In the genomic region with DNA sequence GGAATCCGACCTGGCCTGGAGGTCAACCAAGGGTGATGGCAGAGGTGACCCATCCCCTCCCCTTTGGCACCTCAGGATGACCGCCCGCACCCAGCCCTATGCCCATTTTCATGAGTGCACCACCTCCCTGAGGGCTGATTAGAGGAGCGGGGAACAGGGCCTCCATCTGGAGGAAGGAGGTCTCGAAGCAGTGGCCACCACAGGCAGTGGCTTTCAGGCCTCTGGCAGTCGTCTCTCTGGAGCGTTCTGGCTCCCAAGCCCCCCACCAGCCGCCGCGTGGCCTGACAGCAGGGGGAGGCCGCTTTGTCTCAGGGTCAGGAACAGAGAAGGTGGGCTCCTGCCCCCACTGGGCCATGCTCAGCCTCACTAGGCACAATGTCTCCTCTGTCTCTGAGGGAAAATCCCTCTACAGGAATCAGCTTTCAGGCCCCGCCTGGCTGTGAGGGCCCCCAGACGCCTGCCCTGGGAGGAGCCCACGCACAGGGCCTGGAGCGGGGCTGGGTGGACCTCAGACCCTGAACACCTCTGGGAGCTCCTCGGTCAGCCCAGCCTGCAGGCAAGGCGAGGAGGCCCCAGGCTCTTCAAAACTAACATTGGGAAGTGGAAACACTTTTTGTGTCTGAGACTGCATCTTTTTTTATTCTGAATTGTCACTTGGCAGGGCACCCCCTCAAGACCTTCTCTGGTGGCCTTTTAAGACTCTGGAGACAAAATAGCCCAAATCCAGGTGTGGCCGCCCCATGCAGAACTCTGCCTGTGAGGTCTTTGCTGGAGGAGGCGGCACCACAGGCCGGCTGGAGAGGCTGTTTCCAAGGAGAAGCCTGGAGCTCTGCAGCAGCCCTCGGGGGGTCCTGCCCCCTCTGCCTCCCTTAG, we compare ENCODE assay signal across 12 cellular contexts.
DNase-seq lines count a peak whose midpoint lies in the region; ATAC-seq and TF ChIP-seq lines count a peak whose summit lies in the region.
"Had no signal": no experiment of that assay in that cellular context is flagged by ENCODE, and none has a peak within 500 bp of the region (broad histone marks: within the 10 kb centered on the region; RNA-seq: fewer than 3 reads in every experiment).

No MANE protein-coding gene starts in this region.

- H3K27ac ChIP-seq in heart right ventricle, result peak overlapping the region in 3 of 10 donors; percentile 58 to 65 (median 63)
- H3K27ac ChIP-seq in SJCRH30, result peak overlapping the region; percentile 18; the same call in 1 of the 2 replicates

- H3K36me3 Mint-ChIP-seq in neural crest cell (ENCODE audit: low read depth), result no peaks in the 10 kb centered on the region

- H3K4me1 ChIP-seq in heart right ventricle (peaks cover 11 to 61% (median 36%) of the 10 kb centered on the region in 9 donors), SJCRH30 (peaks cover 29% of the 10 kb centered on the region)

- no peaks in the 10 kb centered on the region for H3K9me3 Mint-ChIP-seq in neural crest cell
- H3K9me3 Mint-ChIP-seq: CD4-positive, alpha-beta T cell had no signal

- peak; percentile 21 for DNase-seq in left ventricle myocardium superior
- no peak for DNase-seq in heart right ventricle
- peak in 1 of 2 experiments; percentile 59 for DNase-seq in SJCRH30
- DNase-seq in neural crest cell (ENCODE audit: low read depth, low spot score), result no peak
- DNase-seq in NCI-H748 (lab: John Stamatoyannopoulos, UW; ENCODE audit: unreplicated experiment), result no peak
- no peak for DNase-seq in kidney tubule cell (ENCODE audit: low spot score)
- no peak for DNase-seq in OCI-M2 (lab: John Stamatoyannopoulos, UW; ENCODE audit: unreplicated experiment)
- DNase-seq: ACHN; C1 segment of cervical spinal cord; Calu3; CD4-positive, alpha-beta T cell; DMS 273 treated with DMSO at 0.1 percent for 48 hours had no signal

- H3K4me1 Mint-ChIP-seq in neural crest cell, result peaks cover 46% of the 10 kb centered on the region

- 82% methylated on average over 21 of the region's 21 CpGs for WGBS in heart right ventricle, 2 donors

- H3K27me3 Mint-ChIP-seq in neural crest cell (ENCODE audit: low read depth), result no peaks in the 10 kb centered on the region

- TF ChIP-seq CTCF in heart right ventricle (IDR thresholded peaks at IDR 0.05) (no peak), neural crest cell (conservative IDR thresholded peaks at IDR 0.05) (no peak)

- no peak overlapping the region for H3K4me3 Mint-ChIP-seq in neural crest cell
- H3K4me3 Mint-ChIP-seq: CD4-positive, alpha-beta T cell had no signal

- H3K27me3 ChIP-seq in heart right ventricle, result peaks cover 0 to 37% (median 12%) of the 10 kb centered on the region in 7 donors
- H3K27me3 ChIP-seq in SJCRH30, result peaks cover 13% of the 10 kb centered on the region

- H3K27ac Mint-ChIP-seq in neural crest cell (ENCODE audit: unreplicated experiment), result peak overlapping the region; percentile 19
- H3K27ac Mint-ChIP-seq: CD4-positive, alpha-beta T cell had no signal

- ATAC-seq in left ventricle myocardium superior (no peak), heart right ventricle (no peak)

- H3K9me3 ChIP-seq in heart right ventricle (no peaks in the 10 kb centered on the region), SJCRH30 (replicated peaks) (no peaks in the 10 kb centered on the region)

- no peak overlapping the region for H3K4me3 ChIP-seq in heart right ventricle
- no peak overlapping the region for H3K4me3 ChIP-seq in SJCRH30

- intact Hi-C loops in left ventricle myocardium superior (cut with micrococcal nuclease), result no loop called here
- intact Hi-C loops in heart right ventricle (cut with DNase I), result no loop called here

- H3K36me3 ChIP-seq in heart right ventricle (no peaks in the 10 kb centered on the region), SJCRH30 (no peaks in the 10 kb centered on the region)
